In the genomic region with DNA sequence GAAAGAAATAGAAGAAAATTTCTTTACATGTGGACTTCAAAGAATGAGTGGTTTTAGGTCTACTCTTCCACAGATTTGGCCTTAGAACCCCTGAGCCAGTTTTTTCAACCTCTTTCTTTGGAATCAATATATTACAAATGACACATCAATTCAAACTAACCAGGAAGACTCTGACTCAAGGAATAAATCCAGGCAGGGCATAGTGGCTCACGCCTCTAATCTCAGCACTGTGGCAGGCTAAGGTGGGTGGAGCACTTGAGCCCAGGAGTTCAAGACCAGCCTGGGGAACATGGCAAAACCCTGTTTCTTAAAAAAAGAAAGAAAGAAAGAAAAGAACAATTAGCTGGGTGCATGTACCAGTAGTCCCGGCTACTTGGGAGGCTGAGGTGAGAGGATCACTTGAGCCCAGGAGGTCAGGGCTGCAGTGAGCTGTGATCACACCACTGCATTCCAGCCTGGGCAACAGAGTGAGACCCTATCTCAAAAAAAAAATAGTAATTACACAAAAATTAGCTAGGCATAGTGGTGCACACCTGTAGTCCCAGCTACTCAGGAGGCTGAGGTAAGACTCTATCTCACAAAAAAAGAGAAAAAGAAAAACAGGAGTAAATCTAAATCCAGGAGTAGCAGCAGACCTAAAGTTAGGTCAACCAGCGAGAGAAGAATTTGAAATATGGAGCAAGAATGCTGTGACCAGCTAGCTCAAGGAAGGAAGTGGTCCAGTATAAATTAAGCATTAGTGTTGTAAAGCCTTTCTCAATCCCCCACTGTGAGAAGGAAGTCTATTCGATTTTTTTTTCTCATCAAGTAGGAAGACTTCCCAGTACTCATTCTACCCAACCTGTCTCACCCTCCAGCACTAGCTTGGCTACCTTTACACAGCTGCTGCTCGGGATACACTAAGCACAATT, we compare ENCODE assay signal across 8 cellular contexts. TPM values are rescaled to one million over a fixed set of nuclear protein-coding genes. Genes with fewer than 3 reads are reported as not detected.
A peak's percentile ranks its signal among the peaks of the same experiment; 100 is the strongest.
DNase-seq lines count a peak whose midpoint lies in the region; TF ChIP-seq lines count a peak whose summit lies in the region.

No MANE protein-coding gene starts in this region.

- no peak overlapping the region for H3K27ac ChIP-seq in CD4-positive, alpha-beta memory T cell (ENCODE audit: low read depth, low read length)
- peak overlapping the region; percentile 82 for H3K27ac ChIP-seq in neutrophil

- no peak overlapping the region for H3K27ac Mint-ChIP-seq in CD4-positive, alpha-beta memory T cell
- H3K27ac Mint-ChIP-seq in endothelial cell (ENCODE audit: unreplicated experiment), result no peak overlapping the region

- H3K27me3 ChIP-seq in CD4-positive, alpha-beta memory T cell (ENCODE audit: insufficient read depth, low read length), result peaks cover 39% of the 10 kb centered on the region
- H3K27me3 ChIP-seq in neutrophil (no peaks in the 10 kb centered on the region), MG63 (peaks cover 5% of the 10 kb centered on the region; the same call in 1 of the 2 replicates)

- DNase-seq in CD4-positive, alpha-beta memory T cell, result no peak
- DNase-seq in NOMO-1 treated with DMSO at 0.1 percent for 48 hours (lab: John Stamatoyannopoulos, UW; ENCODE audit: unreplicated experiment) (peak; percentile 91), endothelial cell (ENCODE audit: low spot score) (no peak), NCI-H524 (lab: John Stamatoyannopoulos, UW) (no peak), MG63 (no peak), NCI-H526 (lab: John Stamatoyannopoulos, UW) (no peak)
- DNase-seq in stimulated activated CD4-positive, alpha-beta T cell treated with anti-CD3 and anti-CD28 coated beads, Interleukin-4, amount 100 ng/mL, for 24 hours, result no peak

- peaks cover 31 to 42% of the 10 kb centered on the region in 2 donors for H3K27me3 Mint-ChIP-seq in CD4-positive, alpha-beta memory T cell
- peaks cover 4% of the 10 kb centered on the region for H3K27me3 Mint-ChIP-seq in endothelial cell (ENCODE audit: unreplicated experiment)

- H3K4me1 ChIP-seq in CD4-positive, alpha-beta memory T cell (ENCODE audit: insufficient read depth, low read length), result peaks cover 14% of the 10 kb centered on the region
- H3K4me1 ChIP-seq in neutrophil (ENCODE audit: control insufficient read depth in 1 of 2, insufficient read depth in 1 of 2, low read depth in 1 of 2, low read length in 1 of 2), result peaks cover 71 to 72% of the 10 kb centered on the region in 2 experiments

- H3K4me1 Mint-ChIP-seq in CD4-positive, alpha-beta memory T cell, result peaks cover 5 to 15% (median 9%) of the 10 kb centered on the region in 4 donors
- H3K4me1 Mint-ChIP-seq in endothelial cell (ENCODE audit: unreplicated experiment), result peaks cover 51% of the 10 kb centered on the region

- CTCF ChIA-PET in CD4-positive, alpha-beta memory T cell (lab: Charles Lee; ENCODE audit: partially characterized antibody), result interaction anchor here (1.1 to 9.0 kb wide), 4 partner anchors 12 to 137 kb away, joined by 3 to 193 read pairs (median 4); a partner anchor contains a TSS

- H3K4me3 ChIP-seq in CD4-positive, alpha-beta memory T cell (ENCODE audit: low read length in 2 of 2), result no peak overlapping the region
- H3K4me3 ChIP-seq in neutrophil (ENCODE audit: low read depth in 1 of 2, low read length in 1 of 2), result peak overlapping the region; percentile 75
- H3K4me3 ChIP-seq in MG63, result no peak overlapping the region

- peaks cover 6% of the 10 kb centered on the region for H3K36me3 ChIP-seq in CD4-positive, alpha-beta memory T cell (ENCODE audit: insufficient read depth, low read length)
- H3K36me3 ChIP-seq in neutrophil (peaks cover 2% of the 10 kb centered on the region), MG63 (peaks cover 9% of the 10 kb centered on the region)

- no peaks in the 10 kb centered on the region for H3K9me3 Mint-ChIP-seq in CD4-positive, alpha-beta memory T cell
- H3K9me3 Mint-ChIP-seq in endothelial cell (ENCODE audit: unreplicated experiment), result no peaks in the 10 kb centered on the region

- H3K36me3 Mint-ChIP-seq in CD4-positive, alpha-beta memory T cell, result peaks cover under 1 to 6% of the 10 kb centered on the region in 2 donors
- no peaks in the 10 kb centered on the region for H3K36me3 Mint-ChIP-seq in endothelial cell (ENCODE audit: low read depth, unreplicated experiment)

- H3K9me3 ChIP-seq in CD4-positive, alpha-beta memory T cell (ENCODE audit: control insufficient read depth in 1 of 2, low read length in 2 of 2), result no peaks in the 10 kb centered on the region
- no peaks in the 10 kb centered on the region for H3K9me3 ChIP-seq in neutrophil
- no peaks in the 10 kb centered on the region for H3K9me3 ChIP-seq in MG63

- POLR2A ChIA-PET in CD4-positive, alpha-beta memory T cell (lab: Charles Lee; ENCODE audit: partially characterized antibody), result interaction anchor here (1.0 kb wide), 1 partner anchor 136 kb away, joined by 4 read pairs; no protein-coding TSS in a partner anchor

- TF ChIP-seq CTCF in endothelial cell (IDR thresholded peaks at IDR 0.05; ENCODE audit: unreplicated experiment), result no peak
- TF ChIP-seq CTCF in neutrophil (IDR thresholded peaks at IDR 0.05), result no peak

- H3K4me3 Mint-ChIP-seq in CD4-positive, alpha-beta memory T cell, result peak overlapping the region in 5 of 8 donors; percentile 8 to 86 (median 81)
- peak overlapping the region; percentile 96 for H3K4me3 Mint-ChIP-seq in endothelial cell (ENCODE audit: unreplicated experiment)

- intact Hi-C loops in CD4-positive, alpha-beta memory T cell (cut with micrococcal nuclease), result no loop called here

RNA-seq across cellular contexts. Expression of a gene that starts 1.9 kb away (rescaled TPM):
- total RNA-seq in CD4-positive, alpha-beta memory T cell, result under 1 TPM; 0.69 to 0.93 TPM
- polyA plus RNA-seq in CD4-positive, alpha-beta memory T cell, result not detected
- 49.0 TPM for total RNA-seq in endothelial cell (ENCODE audit: unreplicated experiment)
- total RNA-seq in MG63 (2014; rRNA removed; shearing (Covaris generic); ENCODE audit: low replicate concordance), result 0.07 and 0.46 TPM in 2 replicates

RNA-seq across cellular contexts. Expression of a gene that starts 30.4 kb away (rescaled TPM):
- total RNA-seq in CD4-positive, alpha-beta memory T cell, result 10 to 100 TPM; 87.7 to 90.2 TPM
- 100 to 1,000 TPM in 1 of 2 donors, 10 to 100 TPM in 1; 96.7 to 122 TPM for polyA plus RNA-seq in CD4-positive, alpha-beta memory T cell
- total RNA-seq in endothelial cell (ENCODE audit: unreplicated experiment), result 84.9 TPM
- 304 and 1,327 TPM in 2 replicates for total RNA-seq in MG63 (2014; rRNA removed; shearing (Covaris generic); ENCODE audit: low replicate concordance)

Comparison
In these comparisons a context has a peak if more than half of its experiments do, and no peak if none do; other contexts are left out.
1. H3K4me3 ChIP-seq: peak in neutrophil (2 of 2); none in CD4-positive, alpha-beta memory T cell (0 of 2) and MG63 (single experiment).
2. RNA of a gene that starts 1.9 kb away (total RNA-seq): 49.0 TPM in endothelial cell (single experiment); 0.69 to 0.93 TPM in CD4-positive, alpha-beta memory T cell and 0.07 to 0.46 TPM in MG63; every median in the first group is over 10 times any median in the second.